8 cellular contexts compared by ENCODE assay signal in genomic region chr11:66855574-66856495, GRCh38. TPM values are rescaled to one million over a fixed set of nuclear protein-coding genes. Genes with fewer than 3 reads are reported as not detected.
DNase-seq lines count a peak whose midpoint lies in the region; ATAC-seq and TF ChIP-seq lines count a peak whose summit lies in the region.

No MANE protein-coding gene starts in this region.

- peaks cover 6 to 13% (median 9%) of the 10 kb centered on the region in 3 donors for H3K4me1 Mint-ChIP-seq in IgD-negative memory B cell
- peaks cover 15% of the 10 kb centered on the region for H3K4me1 Mint-ChIP-seq in nephron progenitor cell

- H3K27ac ChIP-seq in stomach smooth muscle (ENCODE audit: low read length), result peak overlapping the region; percentile 87

- H3K9me3 ChIP-seq in stomach smooth muscle (ENCODE audit: control insufficient read depth in 2 of 2, low read length in 2 of 2), result no peaks in the 10 kb centered on the region

- DNase-seq in DMS114 treated with DMSO at 0.1 percent for 48 hours (lab: John Stamatoyannopoulos, UW; ENCODE audit: unreplicated experiment) (peak; percentile 70), OCI-M2 (lab: John Stamatoyannopoulos, UW; ENCODE audit: unreplicated experiment) (peak; percentile 16), fibroblast of the conjunctiva (ENCODE audit: low read depth) (peak; percentile 84), nephron progenitor cell (peak; percentile 93)
- DNase-seq in activated effector memory CD4-positive, alpha-beta T cell treated with anti-CD3 and anti-CD28 coated beads, Interleukin-2, amount 50 U/mL, for 16 hours, result peak; percentile 94

- H3K9me3 Mint-ChIP-seq in IgD-negative memory B cell (no peaks in the 10 kb centered on the region), nephron progenitor cell (no peaks in the 10 kb centered on the region)

- H3K4me3 ChIP-seq in stomach smooth muscle (ENCODE audit: low read length in 2 of 2), result peak overlapping the region; percentile 75 to 84

- no peaks in the 10 kb centered on the region for H3K36me3 ChIP-seq in stomach smooth muscle (ENCODE audit: control insufficient read depth in 2 of 2, insufficient read depth in 2 of 2, low read length in 2 of 2)

- peak overlapping the region; percentile 74 to 94 for H3K9ac ChIP-seq in stomach smooth muscle (ENCODE audit: low read length in 2 of 2)

- H3K4me3 Mint-ChIP-seq in IgD-negative memory B cell, result peak overlapping the region; percentile 85 to 96 (median 90)
- peak overlapping the region; percentile 85 for H3K4me3 Mint-ChIP-seq in nephron progenitor cell

- H3K4me1 ChIP-seq in stomach smooth muscle (ENCODE audit: control insufficient read depth, insufficient read depth, low read length), result peaks cover 10% of the 10 kb centered on the region

- ATAC-seq in GM21515 (IDR thresholded peaks at IDR 0.05; ENCODE audit: unreplicated experiment), result peak; percentile 64

- H3K27me3 ChIP-seq in stomach smooth muscle (ENCODE audit: control insufficient read depth in 1 of 2, insufficient read depth in 2 of 2, low read length in 2 of 2), result no peaks in the 10 kb centered on the region

- TF ChIP-seq CTCF in nephron progenitor cell (IDR thresholded peaks at IDR 0.05), result no peak

- H3K27me3 Mint-ChIP-seq in IgD-negative memory B cell (no peaks in the 10 kb centered on the region), nephron progenitor cell (ENCODE audit: low read depth, poor library complexity) (no peaks in the 10 kb centered on the region)

- no peaks in the 10 kb centered on the region for H3K36me3 Mint-ChIP-seq in IgD-negative memory B cell
- H3K36me3 Mint-ChIP-seq in nephron progenitor cell (ENCODE audit: low read depth), result no peaks in the 10 kb centered on the region

- H3K27ac Mint-ChIP-seq in IgD-negative memory B cell (peak overlapping the region in 2 of 3 donors; percentile 74 to 85), nephron progenitor cell (no peak overlapping the region)

RNA-seq across cellular contexts. Expression of gene LRFN4, which starts 1.0 kb away (rescaled TPM):
- 2.2 TPM for polyA plus RNA-seq in IgD-negative memory B cell

RNA-seq across cellular contexts. Expression of gene RCE1, which starts 12.6 kb away (rescaled TPM):
- 24.9 TPM for polyA plus RNA-seq in IgD-negative memory B cell

Comparison
In these comparisons a context has a peak if more than half of its experiments do, and no peak if none do; other contexts are left out.
1. Peak in every context shown above with its lines: DNase-seq, ATAC-seq, H3K4me3 ChIP-seq and H3K27ac ChIP-seq.
2. DNase-seq: peak in every context shown above with its lines; median percentile 94 in activated effector memory CD4-positive, alpha-beta T cell treated with anti-CD3 and anti-CD28 coated beads, Interleukin-2, amount 50 U/mL, for 16 hours; 93 in nephron progenitor cell; 84 in fibroblast of the conjunctiva; 70 in DMS114 treated with DMSO at 0.1 percent for 48 hours; 16 in OCI-M2.